Comparison of ENCODE assay signal across 8 cellular contexts in genomic region chr9:72557549-72557948, GRCh38. TPM values are rescaled to one million over a fixed set of nuclear protein-coding genes. Genes with fewer than 3 reads are reported as not detected.
DNase-seq lines count a peak whose midpoint lies in the region; ATAC-seq lines count a peak whose summit lies in the region.

No MANE protein-coding gene starts in this region.

- H3K4me1 Mint-ChIP-seq in activated T-cell treated with anti-CD3 and anti-CD28 coated beads, Interleukin-2, amount 50 U/mL, for 4 hours (ENCODE audit: low read depth) = peaks cover 13% of the 10 kb centered on the region

- peak; percentile 75 for DNase-seq in stimulated activated naive CD4-positive, alpha-beta T cell treated with Interleukin-2 at 50 U/mL for 16 hours (lab: John Stamatoyannopoulos, UW)
- DNase-seq in stimulated activated naive CD4-positive, alpha-beta T cell (lab: John Stamatoyannopoulos, UW) = no peak
- peak; percentile 41 for DNase-seq in activated T-cell treated with anti-CD3 and anti-CD28 coated beads, Interleukin-2, amount 50 U/mL, for 4 hours
- peak; percentile 17 for DNase-seq in iPS-NIHi11 (ENCODE audit: low spot score)
- peak; percentile 16 to 29 for DNase-seq in stimulated activated CD8-positive, alpha-beta memory T cell treated with anti-CD3 and anti-CD28 coated beads, Interleukin-2, amount 100 ng/mL, for 48 hours (ENCODE audit: low read depth in 2 of 2)
- no peak for DNase-seq in NCI-H187 (lab: John Stamatoyannopoulos, UW)
- no peak for DNase-seq in NCI-H2081 treated with DMSO at 0.1 percent for 48 hours (lab: John Stamatoyannopoulos, UW)

- H3K27me3 Mint-ChIP-seq in activated T-cell treated with anti-CD3 and anti-CD28 coated beads, Interleukin-2, amount 50 U/mL, for 4 hours (ENCODE audit: low read depth) = peaks cover 2% of the 10 kb centered on the region

- ATAC-seq in activated T-cell treated with anti-CD3 and anti-CD28 coated beads, Interleukin-2, amount 50 U/mL, for 4 hours = peak; percentile 97 to 100
- ATAC-seq in GM21423 (IDR thresholded peaks at IDR 0.05; ENCODE audit: unreplicated experiment) = no peak

- H3K4me3 Mint-ChIP-seq in activated T-cell treated with anti-CD3 and anti-CD28 coated beads, Interleukin-2, amount 50 U/mL, for 4 hours = peak overlapping the region; percentile 33

- H3K36me3 Mint-ChIP-seq in activated T-cell treated with anti-CD3 and anti-CD28 coated beads, Interleukin-2, amount 50 U/mL, for 4 hours (ENCODE audit: insufficient read depth) = no peaks in the 10 kb centered on the region

- H3K9me3 Mint-ChIP-seq in activated T-cell treated with anti-CD3 and anti-CD28 coated beads, Interleukin-2, amount 50 U/mL, for 4 hours = no peaks in the 10 kb centered on the region

RNA-seq across cellular contexts. Expression of gene TMC1, which starts 36.1 kb away (rescaled TPM):
- total RNA-seq in activated T-cell treated with anti-CD3 and anti-CD28 coated beads, Interleukin-2, amount 50 U/mL, for 4 hours = not detected

Comparison
In these comparisons a context has a peak if more than half of its experiments do, and no peak if none do; other contexts are left out.
1. DNase-seq: peak in stimulated activated naive CD4-positive, alpha-beta T cell treated with Interleukin-2 at 50 U/mL for 16 hours (single experiment), activated T-cell treated with anti-CD3 and anti-CD28 coated beads, Interleukin-2, amount 50 U/mL, for 4 hours (single experiment), iPS-NIHi11 (single experiment) and stimulated activated CD8-positive, alpha-beta memory T cell treated with anti-CD3 and anti-CD28 coated beads, Interleukin-2, amount 100 ng/mL, for 48 hours (2 of 2); none in stimulated activated naive CD4-positive, alpha-beta T cell (0 of 6), NCI-H187 (0 of 2) and NCI-H2081 treated with DMSO at 0.1 percent for 48 hours (single experiment).